Comparison of ENCODE assay signal across 5 cellular contexts in the genomic region with DNA sequence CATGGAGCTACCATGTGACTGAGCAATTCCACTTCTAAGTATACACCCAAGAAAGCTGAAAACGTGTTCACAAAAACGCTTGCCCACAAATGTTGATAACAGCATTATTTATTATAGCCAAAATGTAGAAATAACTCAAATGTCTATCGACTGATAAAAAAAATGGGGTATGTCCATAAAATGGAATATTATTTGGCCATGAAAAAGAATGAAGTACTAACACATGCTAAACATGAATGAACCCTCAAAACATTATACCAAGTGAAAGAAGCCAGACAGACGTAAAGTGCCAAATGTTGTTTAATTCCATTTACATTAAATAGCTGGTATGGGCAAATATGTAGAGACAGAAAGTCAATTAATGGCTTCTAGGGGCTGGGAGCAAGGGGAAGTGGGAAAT.
A peak's percentile ranks its signal among the peaks of the same experiment; 100 is the strongest.
TF ChIP-seq lines count a peak whose summit lies in the region.

No MANE protein-coding gene starts in this region.

TF ChIP-seq in SK-N-SH treated with all-trans-retinoic acid at 6 μM for 48 hours, 23 proteins besides CTCF, POLR2A, EP300 and RAD21:
- TF ChIP-seq ZNF8 (CRISPR knock-in tag; IDR thresholded peaks at IDR 0.05), result peak; percentile 62
- no peak for TF ChIP-seq SNAI2 (CRISPR knock-in tag; IDR thresholded peaks at IDR 0.05)

TF ChIP-seq in SK-N-SH, 30 proteins besides CTCF, POLR2A, EP300 and RAD21:
- no peak for TF ChIP-seq NRF1 (IDR thresholded peaks at IDR 0.05; ENCODE audit: low read depth, low read length)
- TF ChIP-seq, protein P1, sequence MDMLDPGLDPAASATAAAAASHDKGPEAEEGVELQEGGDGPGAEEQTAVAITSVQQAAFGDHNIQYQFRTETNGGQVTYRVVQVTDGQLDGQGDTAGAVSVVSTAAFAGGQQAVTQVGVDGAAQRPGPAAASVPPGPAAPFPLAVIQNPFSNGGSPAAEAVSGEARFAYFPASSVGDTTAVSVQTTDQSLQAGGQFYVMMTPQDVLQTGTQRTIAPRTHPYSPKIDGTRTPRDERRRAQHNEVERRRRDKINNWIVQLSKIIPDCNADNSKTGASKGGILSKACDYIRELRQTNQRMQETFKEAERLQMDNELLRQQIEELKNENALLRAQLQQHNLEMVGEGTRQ (IDR thresholded peaks at IDR 0.05; ENCODE audit: borderline replicate concordance, low read depth, low read length), result no peak
- TF ChIP-seq, protein P2, sequence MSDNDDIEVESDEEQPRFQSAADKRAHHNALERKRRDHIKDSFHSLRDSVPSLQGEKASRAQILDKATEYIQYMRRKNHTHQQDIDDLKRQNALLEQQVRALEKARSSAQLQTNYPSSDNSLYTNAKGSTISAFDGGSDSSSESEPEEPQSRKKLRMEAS (IDR thresholded peaks at IDR 0.05; ENCODE audit: low read depth), result no peak
- TF ChIP-seq, protein P3, sequence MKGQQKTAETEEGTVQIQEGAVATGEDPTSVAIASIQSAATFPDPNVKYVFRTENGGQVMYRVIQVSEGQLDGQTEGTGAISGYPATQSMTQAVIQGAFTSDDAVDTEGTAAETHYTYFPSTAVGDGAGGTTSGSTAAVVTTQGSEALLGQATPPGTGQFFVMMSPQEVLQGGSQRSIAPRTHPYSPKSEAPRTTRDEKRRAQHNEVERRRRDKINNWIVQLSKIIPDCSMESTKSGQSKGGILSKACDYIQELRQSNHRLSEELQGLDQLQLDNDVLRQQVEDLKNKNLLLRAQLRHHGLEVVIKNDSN (IDR thresholded peaks at IDR 0.05; ENCODE audit: borderline replicate concordance, low read depth), result no peak

TF ChIP-seq in HEK293, 187 proteins besides CTCF, POLR2A, EP300 and RAD21:
- TF ChIP-seq ZNF585B (tag by site-specific recombination; IDR thresholded peaks at IDR 0.05), result no peak
- peak; percentile 70; the same call in 1 of the 2 replicates for TF ChIP-seq ZNF146 (tag by site-specific recombination; IDR thresholded peaks at IDR 0.05)

TF ChIP-seq in K562, 482 proteins besides CTCF, POLR2A, EP300 and RAD21:
- TF ChIP-seq ZNF445 (CRISPR knock-in tag; IDR thresholded peaks at IDR 0.05; ENCODE audit: low read depth) (no peak), RBM25 (IDR thresholded peaks at IDR 0.05; ENCODE audit: low read depth, low read length, severe bottlenecking) (peak; percentile 41)

TF ChIP-seq in H1, 55 proteins besides CTCF, POLR2A, EP300 and RAD21:
- TF ChIP-seq, protein P4, sequence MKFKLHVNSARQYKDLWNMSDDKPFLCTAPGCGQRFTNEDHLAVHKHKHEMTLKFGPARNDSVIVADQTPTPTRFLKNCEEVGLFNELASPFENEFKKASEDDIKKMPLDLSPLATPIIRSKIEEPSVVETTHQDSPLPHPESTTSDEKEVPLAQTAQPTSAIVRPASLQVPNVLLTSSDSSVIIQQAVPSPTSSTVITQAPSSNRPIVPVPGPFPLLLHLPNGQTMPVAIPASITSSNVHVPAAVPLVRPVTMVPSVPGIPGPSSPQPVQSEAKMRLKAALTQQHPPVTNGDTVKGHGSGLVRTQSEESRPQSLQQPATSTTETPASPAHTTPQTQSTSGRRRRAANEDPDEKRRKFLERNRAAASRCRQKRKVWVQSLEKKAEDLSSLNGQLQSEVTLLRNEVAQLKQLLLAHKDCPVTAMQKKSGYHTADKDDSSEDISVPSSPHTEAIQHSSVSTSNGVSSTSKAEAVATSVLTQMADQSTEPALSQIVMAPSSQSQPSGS (IDR thresholded peaks at IDR 0.05; ENCODE audit: low read length), result no peak
- peak; percentile 40; the same call in 1 of the 2 replicates for TF ChIP-seq KDM1A (IDR thresholded peaks at IDR 0.05; ENCODE audit: borderline replicate concordance, low read length)
TF ChIP-seq in H1: peak in this region for 1.
